In the genomic region with DNA sequence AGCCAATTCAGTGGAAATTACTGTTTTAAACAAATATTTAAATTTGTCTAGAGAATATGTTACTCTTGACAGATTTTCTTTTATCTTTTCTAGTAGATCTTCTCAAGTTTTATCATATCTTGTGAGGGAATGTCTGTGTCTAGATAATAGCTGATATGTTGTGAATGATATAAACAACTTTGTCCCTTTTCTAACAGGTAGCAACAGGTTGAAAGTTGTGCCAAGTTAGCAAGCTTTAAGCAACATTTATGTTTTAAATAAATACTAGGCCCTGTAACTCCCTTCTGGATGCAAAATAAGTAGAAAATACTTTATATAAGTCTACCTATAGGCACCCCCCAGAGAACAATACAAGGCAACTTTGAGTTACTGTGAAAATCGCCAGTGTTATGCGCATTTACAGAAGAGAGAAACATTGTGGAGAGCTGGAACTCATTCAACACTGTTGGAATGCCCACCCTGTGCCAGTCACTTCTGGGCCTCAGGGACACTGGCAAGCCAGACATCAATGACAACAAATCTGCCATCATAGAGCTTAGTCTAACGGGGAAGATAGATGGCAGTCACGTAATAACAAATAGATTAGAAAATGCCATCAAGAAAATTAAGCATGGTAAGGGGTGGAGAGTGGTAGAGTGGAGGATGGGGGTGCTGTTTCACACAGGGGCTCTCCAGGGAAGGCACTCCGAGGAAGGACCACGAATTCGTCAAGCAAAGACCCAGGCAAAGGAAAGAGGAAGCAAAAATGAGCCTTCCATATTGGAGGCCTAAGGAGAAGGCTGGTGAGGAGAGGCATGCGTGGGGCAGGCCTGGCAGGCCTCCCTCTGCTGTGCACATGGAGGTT, we compare ENCODE assay signal across 1 cellular context.
TF ChIP-seq lines count a peak whose summit lies in the region.

No MANE protein-coding gene starts in this region.

TF ChIP-seq in GM23338, 12 proteins besides CTCF, POLR2A, EP300 and RAD21 (continued from another document):
- TF ChIP-seq, protein P1, sequence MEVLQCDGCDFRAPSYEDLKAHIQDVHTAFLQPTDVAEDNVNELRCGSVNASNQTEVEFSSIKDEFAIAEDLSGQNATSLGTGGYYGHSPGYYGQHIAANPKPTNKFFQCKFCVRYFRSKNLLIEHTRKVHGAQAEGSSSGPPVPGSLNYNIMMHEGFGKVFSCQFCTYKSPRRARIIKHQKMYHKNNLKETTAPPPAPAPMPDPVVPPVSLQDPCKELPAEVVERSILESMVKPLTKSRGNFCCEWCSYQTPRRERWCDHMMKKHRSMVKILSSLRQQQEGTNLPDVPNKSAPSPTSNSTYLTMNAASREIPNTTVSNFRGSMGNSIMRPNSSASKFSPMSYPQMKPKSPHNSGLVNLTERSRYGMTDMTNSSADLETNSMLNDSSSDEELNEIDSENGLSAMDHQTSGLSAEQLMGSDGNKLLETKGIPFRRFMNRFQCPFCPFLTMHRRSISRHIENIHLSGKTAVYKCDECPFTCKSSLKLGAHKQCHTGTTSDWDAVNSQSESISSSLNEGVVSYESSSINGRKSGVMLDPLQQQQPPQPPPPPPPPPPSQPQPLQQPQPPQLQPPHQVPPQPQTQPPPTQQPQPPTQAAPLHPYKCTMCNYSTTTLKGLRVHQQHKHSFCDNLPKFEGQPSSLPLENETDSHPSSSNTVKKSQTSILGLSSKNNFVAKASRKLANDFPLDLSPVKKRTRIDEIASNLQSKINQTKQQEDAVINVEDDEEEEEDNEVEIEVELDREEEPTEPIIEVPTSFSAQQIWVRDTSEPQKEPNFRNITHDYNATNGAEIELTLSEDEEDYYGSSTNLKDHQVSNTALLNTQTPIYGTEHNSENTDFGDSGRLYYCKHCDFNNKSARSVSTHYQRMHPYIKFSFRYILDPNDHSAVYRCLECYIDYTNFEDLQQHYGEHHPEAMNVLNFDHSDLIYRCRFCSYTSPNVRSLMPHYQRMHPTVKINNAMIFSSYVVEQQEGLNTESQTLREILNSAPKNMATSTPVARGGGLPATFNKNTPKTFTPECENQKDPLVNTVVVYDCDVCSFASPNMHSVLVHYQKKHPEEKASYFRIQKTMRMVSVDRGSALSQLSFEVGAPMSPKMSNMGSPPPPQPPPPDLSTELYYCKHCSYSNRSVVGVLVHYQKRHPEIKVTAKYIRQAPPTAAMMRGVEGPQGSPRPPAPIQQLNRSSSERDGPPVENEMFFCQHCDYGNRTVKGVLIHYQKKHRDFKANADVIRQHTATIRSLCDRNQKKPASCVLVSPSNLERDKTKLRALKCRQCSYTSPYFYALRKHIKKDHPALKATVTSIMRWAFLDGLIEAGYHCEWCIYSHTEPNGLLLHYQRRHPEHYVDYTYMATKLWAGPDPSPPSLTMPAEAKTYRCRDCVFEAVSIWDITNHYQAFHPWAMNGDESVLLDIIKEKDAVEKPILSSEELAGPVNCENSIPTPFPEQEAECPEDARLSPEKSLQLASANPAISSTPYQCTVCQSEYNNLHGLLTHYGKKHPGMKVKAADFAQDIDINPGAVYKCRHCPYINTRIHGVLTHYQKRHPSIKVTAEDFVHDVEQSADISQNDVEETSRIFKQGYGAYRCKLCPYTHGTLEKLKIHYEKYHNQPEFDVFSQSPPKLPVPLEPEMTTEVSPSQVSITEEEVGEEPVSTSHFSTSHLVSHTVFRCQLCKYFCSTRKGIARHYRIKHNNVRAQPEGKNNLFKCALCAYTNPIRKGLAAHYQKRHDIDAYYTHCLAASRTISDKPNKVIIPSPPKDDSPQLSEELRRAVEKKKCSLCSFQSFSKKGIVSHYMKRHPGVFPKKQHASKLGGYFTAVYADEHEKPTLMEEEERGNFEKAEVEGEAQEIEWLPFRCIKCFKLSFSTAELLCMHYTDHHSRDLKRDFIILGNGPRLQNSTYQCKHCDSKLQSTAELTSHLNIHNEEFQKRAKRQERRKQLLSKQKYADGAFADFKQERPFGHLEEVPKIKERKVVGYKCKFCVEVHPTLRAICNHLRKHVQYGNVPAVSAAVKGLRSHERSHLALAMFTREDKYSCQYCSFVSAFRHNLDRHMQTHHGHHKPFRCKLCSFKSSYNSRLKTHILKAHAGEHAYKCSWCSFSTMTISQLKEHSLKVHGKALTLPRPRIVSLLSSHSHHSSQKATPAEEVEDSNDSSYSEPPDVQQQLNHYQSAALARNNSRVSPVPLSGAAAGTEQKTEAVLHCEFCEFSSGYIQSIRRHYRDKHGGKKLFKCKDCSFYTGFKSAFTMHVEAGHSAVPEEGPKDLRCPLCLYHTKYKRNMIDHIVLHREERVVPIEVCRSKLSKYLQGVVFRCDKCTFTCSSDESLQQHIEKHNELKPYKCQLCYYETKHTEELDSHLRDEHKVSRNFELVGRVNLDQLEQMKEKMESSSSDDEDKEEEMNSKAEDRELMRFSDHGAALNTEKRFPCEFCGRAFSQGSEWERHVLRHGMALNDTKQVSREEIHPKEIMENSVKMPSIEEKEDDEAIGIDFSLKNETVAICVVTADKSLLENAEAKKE (CRISPR knock-in tag; IDR thresholded peaks at IDR 0.05): no peak
- no peak for TF ChIP-seq STAT1 (IDR thresholded peaks at IDR 0.05; ENCODE audit: unreplicated experiment)
- no peak for TF ChIP-seq JUNB (IDR thresholded peaks at IDR 0.05; ENCODE audit: unreplicated experiment)
- TF ChIP-seq, protein P2, sequence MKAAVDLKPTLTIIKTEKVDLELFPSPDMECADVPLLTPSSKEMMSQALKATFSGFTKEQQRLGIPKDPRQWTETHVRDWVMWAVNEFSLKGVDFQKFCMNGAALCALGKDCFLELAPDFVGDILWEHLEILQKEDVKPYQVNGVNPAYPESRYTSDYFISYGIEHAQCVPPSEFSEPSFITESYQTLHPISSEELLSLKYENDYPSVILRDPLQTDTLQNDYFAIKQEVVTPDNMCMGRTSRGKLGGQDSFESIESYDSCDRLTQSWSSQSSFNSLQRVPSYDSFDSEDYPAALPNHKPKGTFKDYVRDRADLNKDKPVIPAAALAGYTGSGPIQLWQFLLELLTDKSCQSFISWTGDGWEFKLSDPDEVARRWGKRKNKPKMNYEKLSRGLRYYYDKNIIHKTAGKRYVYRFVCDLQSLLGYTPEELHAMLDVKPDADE (IDR thresholded peaks at IDR 0.05): no peak
- no peak for TF ChIP-seq NANOG (IDR thresholded peaks at IDR 0.05; ENCODE audit: borderline replicate concordance)
- TF ChIP-seq EZH2 (IDR thresholded peaks at IDR 0.05; ENCODE audit: low read depth, unreplicated experiment): no peak
- no peak for TF ChIP-seq REST (IDR thresholded peaks at IDR 0.05; ENCODE audit: unreplicated experiment)
- no peak for TF ChIP-seq CREB1 (CRISPR knock-in tag; IDR thresholded peaks at IDR 0.05; ENCODE audit: low read depth)
- TF ChIP-seq EZH2phosphoT487 (IDR thresholded peaks at IDR 0.05; ENCODE audit: unreplicated experiment): no peak
- TF ChIP-seq POLR2AphosphoS5 (IDR thresholded peaks at IDR 0.05; ENCODE audit: low read depth): no peak
- TF ChIP-seq ZNF331 (CRISPR knock-in tag; IDR thresholded peaks at IDR 0.05; ENCODE audit: low read depth): no peak
